Comparison of ENCODE assay signal across 11 cellular contexts in the genomic region with DNA sequence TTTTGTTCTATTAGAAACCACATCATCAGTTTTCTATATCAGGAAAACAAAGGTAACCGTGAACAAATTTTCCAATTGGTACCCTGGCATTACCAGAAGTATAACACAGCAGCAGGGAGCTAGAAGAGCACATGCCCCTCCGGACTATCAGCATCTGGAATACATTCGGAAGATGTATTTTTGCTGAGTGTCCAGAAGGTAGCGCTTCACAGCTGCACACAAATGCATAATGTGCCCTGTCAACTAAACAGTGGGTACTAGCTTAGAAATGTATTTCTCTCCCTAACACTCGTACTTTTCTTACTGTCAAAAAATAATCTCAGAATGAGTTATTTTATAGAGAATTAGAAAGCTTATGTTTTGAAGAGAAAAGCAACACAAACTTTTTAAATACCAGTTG.
DNase-seq lines count a peak whose midpoint lies in the region; ATAC-seq, FAIRE-seq and TF ChIP-seq lines count a peak whose summit lies in the region.
"Had no signal": no experiment of that assay in that cellular context is flagged by ENCODE, and none has a peak within 500 bp of the region (broad histone marks: within the 10 kb centered on the region; RNA-seq: fewer than 3 reads in every experiment).

No MANE protein-coding gene starts in this region.

- H3K79me2 ChIP-seq in HepG2 (ENCODE audit: insufficient read depth, low read length) = no peaks in the 10 kb centered on the region
- no peaks in the 10 kb centered on the region for H3K79me2 ChIP-seq in MM.1S (ENCODE audit: low read length)
- H3K79me2 ChIP-seq: parathyroid adenoma had no signal

- H3K36me3 ChIP-seq in HepG2 (replicated peaks in 1 of 2; ENCODE audit: control insufficient read depth in 1 of 2, insufficient read depth in 2 of 2, low read length in 2 of 2) (peaks cover 0 to 1% of the 10 kb centered on the region in 2 experiments; a peak in 1 of 5 replicates), right lobe of liver (no peaks in the 10 kb centered on the region), MM.1S (replicated peaks; ENCODE audit: insufficient read depth, low read length) (no peaks in the 10 kb centered on the region), right atrium auricular region (no peaks in the 10 kb centered on the region)

- H3K4me1 Mint-ChIP-seq in chondrocyte (ENCODE audit: low read depth) = peaks cover 17% of the 10 kb centered on the region

- DNase-seq in HepG2 (ENCODE audit: low spot score) = peak; percentile 25
- no peak for DNase-seq in right lobe of liver
- DNase-seq in NCI-H2227 treated with DMSO at 0.1 percent for 48 hours (lab: John Stamatoyannopoulos, UW) = peak; percentile 10
- no peak for DNase-seq in chondrocyte (ENCODE audit: low spot score)
- DNase-seq in MM.1S = no peak
- no peak for DNase-seq in cerebellar nuclear complex (lab: John Stamatoyannopoulos, UW)
- no peak for DNase-seq in stimulated activated CD8-positive, alpha-beta memory T cell treated with anti-CD3 and anti-CD28 coated beads, Interleukin-4, amount 100 ng/mL, for 48 hours
- DNase-seq in right atrium auricular region (ENCODE audit: low spot score) = no peak
- DNase-seq: DMS153, T-helper 17 cell had no signal

- no TSS peak for BruUV-seq in HepG2 (replicated peaks; lab: Mats Ljungman, UMichigan)

- no peak overlapping the region for H3K4me3 Mint-ChIP-seq in chondrocyte (ENCODE audit: unreplicated experiment)
- H3K4me3 Mint-ChIP-seq: T-helper 17 cell had no signal

- POLR2A ChIA-PET in HepG2 (lab: Yijun Ruan, JAX) = no interaction called here

- H3K4me3 ChIP-seq in HepG2 (replicated peaks in 1 of 3; ENCODE audit: insufficient read depth in 1 of 3, low read depth in 2 of 3, low read length in 3 of 3) = no peak overlapping the region
- H3K4me3 ChIP-seq in right lobe of liver = no peak overlapping the region
- no peak overlapping the region for H3K4me3 ChIP-seq in MM.1S (ENCODE audit: low read length)
- H3K4me3 ChIP-seq in right atrium auricular region = no peak overlapping the region

- H2AFZ ChIP-seq in HepG2 (ENCODE audit: low read length) (no peak overlapping the region), MM.1S (ENCODE audit: low read length) (no peak overlapping the region)
- H2AFZ ChIP-seq: parathyroid adenoma had no signal

- CTCF ChIA-PET in HepG2 (lab: Yijun Ruan, JAX; ENCODE audit: low intra/inter-chr PET ratio, low total read pairs) = no interaction called here

- no peak for TF ChIP-seq POLR2A in HepG2 (IDR thresholded peaks at IDR 0.05; ENCODE audit: insufficient read depth in 1 of 2, low read depth in 2 of 2, low read length in 2 of 2)
- no peak for TF ChIP-seq POLR2A in right lobe of liver (IDR thresholded peaks at IDR 0.05)

- TF ChIP-seq EP300 in HepG2 (IDR thresholded peaks at IDR 0.05; ENCODE audit: low read depth in 2 of 2, low read length in 2 of 2) (no peak), HepG2 (CRISPR knock-in tag; IDR thresholded peaks at IDR 0.05; ENCODE audit: borderline replicate concordance) (no peak)

- no peaks in the 10 kb centered on the region for H3F3A ChIP-seq in MM.1S (ENCODE audit: insufficient read depth, low read length)

- in situ Hi-C loops in HepG2 (cut with HindIII; ENCODE audit: extremely low pct_ligation_motif_present, low pct_unique_long_range_greater_than_20kb) = no loop called here

- H3K9ac ChIP-seq in HepG2 (ENCODE audit: insufficient read depth, low read depth, low read length) (no peak overlapping the region), MM.1S (ENCODE audit: low read length) (no peak overlapping the region)
- H3K9ac ChIP-seq: parathyroid adenoma had no signal

- no peaks in the 10 kb centered on the region for H3K27me3 ChIP-seq in HepG2 (ENCODE audit: control insufficient read depth in 1 of 2, insufficient read depth in 2 of 2, low read length in 2 of 2)
- H3K27me3 ChIP-seq in right lobe of liver = no peaks in the 10 kb centered on the region
- H3K27me3 ChIP-seq in MM.1S (replicated peaks; ENCODE audit: insufficient read depth, low read length) = no peaks in the 10 kb centered on the region
- no peaks in the 10 kb centered on the region for H3K27me3 ChIP-seq in right atrium auricular region

- ATAC-seq in HepG2 (peak; percentile 83), right lobe of liver (no peak)
- ATAC-seq: T-helper 17 cell had no signal

- TF ChIP-seq RAD21 in HepG2 (CRISPR knock-in tag; IDR thresholded peaks at IDR 0.05) = no peak

- H3K9me2 ChIP-seq in MM.1S (replicated peaks; ENCODE audit: insufficient read depth, low read length) = no peaks in the 10 kb centered on the region

- H3K9me3 ChIP-seq in HepG2 (ENCODE audit: low read length) = no peaks in the 10 kb centered on the region
- no peaks in the 10 kb centered on the region for H3K9me3 ChIP-seq in right lobe of liver
- no peaks in the 10 kb centered on the region for H3K9me3 ChIP-seq in MM.1S (replicated peaks; ENCODE audit: insufficient read depth, low read length)
- no peaks in the 10 kb centered on the region for H3K9me3 ChIP-seq in right atrium auricular region

- H3K36me3 Mint-ChIP-seq in chondrocyte (ENCODE audit: low read depth) = peaks cover 11% of the 10 kb centered on the region

- TF ChIP-seq CTCF in HepG2 (CRISPR knock-in tag; IDR thresholded peaks at IDR 0.05) (peak; percentile 50), right lobe of liver (IDR thresholded peaks at IDR 0.05) (no peak), chondrocyte (IDR thresholded peaks at IDR 0.05) (peak; percentile 77), MM.1S (IDR thresholded peaks at IDR 0.05; ENCODE audit: low read length) (no peak), right atrium auricular region (IDR thresholded peaks at IDR 0.05) (no peak)

- H3K4me1 ChIP-seq in HepG2 (ENCODE audit: insufficient read depth, low read length) = no peaks in the 10 kb centered on the region
- no peaks in the 10 kb centered on the region for H3K4me1 ChIP-seq in right lobe of liver
- H3K4me1 ChIP-seq in MM.1S (ENCODE audit: low read length) = no peaks in the 10 kb centered on the region
- peaks cover 0 to 7% of the 10 kb centered on the region in 2 donors for H3K4me1 ChIP-seq in right atrium auricular region
- H3K4me1 ChIP-seq: parathyroid adenoma had no signal

- no peaks in the 10 kb centered on the region for H4K20me1 ChIP-seq in HepG2 (ENCODE audit: insufficient read depth, low read length)
- H4K20me1 ChIP-seq in MM.1S (ENCODE audit: insufficient read depth, low read length) = no peaks in the 10 kb centered on the region

- H3K27ac Mint-ChIP-seq in chondrocyte (ENCODE audit: unreplicated experiment) = no peak overlapping the region
- H3K27ac Mint-ChIP-seq: T-helper 17 cell had no signal

- no peak overlapping the region for H3K4me2 ChIP-seq in HepG2 (ENCODE audit: low read depth, low read length)
- no peak overlapping the region for H3K4me2 ChIP-seq in MM.1S (ENCODE audit: low read depth, low read length)

- intact Hi-C loops in HepG2 (cut with micrococcal nuclease; ENCODE audit: unreplicated experiment) = no loop called here
- intact Hi-C loops in right lobe of liver (cut with DNase I) = no loop called here

- 88% methylated on average over 5 of the region's 5 CpGs for WGBS in HepG2 (ENCODE audit: low lambda C conversion rate)
- WGBS in right lobe of liver (ENCODE audit: insufficient coverage, low coverage, low lambda C conversion rate, missing lambda C conversion rate) = 97% methylated on average over 4 of the region's 5 CpGs

- FAIRE-seq in HepG2 (lab: Jason Lieb, UNC) = peak; percentile 30

- H3K27ac ChIP-seq in HepG2 (ENCODE audit: extremely low read length, insufficient read depth, low read length) (no peak overlapping the region), right lobe of liver (no peak overlapping the region), MM.1S (ENCODE audit: low read length) (no peak overlapping the region), right atrium auricular region (no peak overlapping the region)
- H3K27ac ChIP-seq: parathyroid adenoma had no signal

- H3K9me3 Mint-ChIP-seq in chondrocyte (ENCODE audit: low read depth) = peaks cover 5% of the 10 kb centered on the region

- H3K27me3 Mint-ChIP-seq in chondrocyte (ENCODE audit: low read depth) = no peaks in the 10 kb centered on the region
- H3K27me3 Mint-ChIP-seq: T-helper 17 cell had no signal

TF ChIP-seq in HepG2, 621 proteins besides CTCF, POLR2A, EP300 and RAD21:
- TF ChIP-seq SMC3 (IDR thresholded peaks at IDR 0.05; ENCODE audit: low read length) (peak; percentile 19; the same call in 1 of the 2 replicates), FOXC1 (CRISPR knock-in tag; IDR thresholded peaks at IDR 0.05; ENCODE audit: borderline replicate concordance) (no peak), MAFK (conservative IDR thresholded peaks at IDR 0.05 in 1 of 2, IDR thresholded peaks at IDR 0.05 in 1 of 2; ENCODE audit: low read length in 2 of 2) (peak; percentile 66 to 68), MAFF (IDR thresholded peaks at IDR 0.05; ENCODE audit: low read depth, low read length) (peak; percentile 71), SNAI1 (CRISPR knock-in tag; IDR thresholded peaks at IDR 0.05; ENCODE audit: borderline replicate concordance) (no peak), STAG1 (CRISPR knock-in tag; IDR thresholded peaks at IDR 0.05) (peak; percentile 38), RXRA (CRISPR knock-in tag; IDR thresholded peaks at IDR 0.05) (no peak), SCMH1 (CRISPR knock-in tag; IDR thresholded peaks at IDR 0.05; ENCODE audit: borderline replicate concordance) (no peak)

Comparison
In these comparisons a context has a peak if more than half of its experiments do, and no peak if none do; other contexts are left out.
1. DNase-seq: peak in HepG2 (single experiment) and NCI-H2227 treated with DMSO at 0.1 percent for 48 hours (single experiment); none in right lobe of liver (0 of 3), chondrocyte (single experiment), MM.1S (single experiment), cerebellar nuclear complex (0 of 2), stimulated activated CD8-positive, alpha-beta memory T cell treated with anti-CD3 and anti-CD28 coated beads, Interleukin-4, amount 100 ng/mL, for 48 hours (single experiment) and right atrium auricular region (single experiment).
2. CTCF ChIP-seq: peak in HepG2 (single experiment) and chondrocyte (single experiment); none in right lobe of liver (0 of 4), MM.1S (single experiment) and right atrium auricular region (0 of 2).